ENCODE assay signal across 1 cellular context in the genomic region with DNA sequence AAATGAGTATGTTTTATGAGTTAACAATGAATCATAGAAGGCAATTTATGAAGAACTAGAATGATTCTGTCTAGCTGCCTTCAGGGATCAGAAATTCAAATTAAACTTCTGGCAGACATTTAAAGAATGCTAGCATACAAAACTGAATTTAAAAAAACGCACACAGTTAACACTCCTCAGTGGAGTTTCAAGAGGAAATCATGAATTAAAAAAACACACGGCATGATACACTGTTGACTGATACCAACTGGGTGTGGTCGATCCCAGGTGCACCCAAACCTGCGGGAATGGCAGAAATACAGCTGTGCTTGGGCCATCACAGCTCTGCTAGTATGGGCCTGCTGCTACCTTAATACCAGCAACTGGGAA.
TF ChIP-seq lines count a peak whose summit lies in the region.

No MANE protein-coding gene starts in this region.

TF ChIP-seq in GM23338, 12 proteins besides CTCF, POLR2A, EP300 and RAD21 (continued from another document):
- TF ChIP-seq, protein P1, sequence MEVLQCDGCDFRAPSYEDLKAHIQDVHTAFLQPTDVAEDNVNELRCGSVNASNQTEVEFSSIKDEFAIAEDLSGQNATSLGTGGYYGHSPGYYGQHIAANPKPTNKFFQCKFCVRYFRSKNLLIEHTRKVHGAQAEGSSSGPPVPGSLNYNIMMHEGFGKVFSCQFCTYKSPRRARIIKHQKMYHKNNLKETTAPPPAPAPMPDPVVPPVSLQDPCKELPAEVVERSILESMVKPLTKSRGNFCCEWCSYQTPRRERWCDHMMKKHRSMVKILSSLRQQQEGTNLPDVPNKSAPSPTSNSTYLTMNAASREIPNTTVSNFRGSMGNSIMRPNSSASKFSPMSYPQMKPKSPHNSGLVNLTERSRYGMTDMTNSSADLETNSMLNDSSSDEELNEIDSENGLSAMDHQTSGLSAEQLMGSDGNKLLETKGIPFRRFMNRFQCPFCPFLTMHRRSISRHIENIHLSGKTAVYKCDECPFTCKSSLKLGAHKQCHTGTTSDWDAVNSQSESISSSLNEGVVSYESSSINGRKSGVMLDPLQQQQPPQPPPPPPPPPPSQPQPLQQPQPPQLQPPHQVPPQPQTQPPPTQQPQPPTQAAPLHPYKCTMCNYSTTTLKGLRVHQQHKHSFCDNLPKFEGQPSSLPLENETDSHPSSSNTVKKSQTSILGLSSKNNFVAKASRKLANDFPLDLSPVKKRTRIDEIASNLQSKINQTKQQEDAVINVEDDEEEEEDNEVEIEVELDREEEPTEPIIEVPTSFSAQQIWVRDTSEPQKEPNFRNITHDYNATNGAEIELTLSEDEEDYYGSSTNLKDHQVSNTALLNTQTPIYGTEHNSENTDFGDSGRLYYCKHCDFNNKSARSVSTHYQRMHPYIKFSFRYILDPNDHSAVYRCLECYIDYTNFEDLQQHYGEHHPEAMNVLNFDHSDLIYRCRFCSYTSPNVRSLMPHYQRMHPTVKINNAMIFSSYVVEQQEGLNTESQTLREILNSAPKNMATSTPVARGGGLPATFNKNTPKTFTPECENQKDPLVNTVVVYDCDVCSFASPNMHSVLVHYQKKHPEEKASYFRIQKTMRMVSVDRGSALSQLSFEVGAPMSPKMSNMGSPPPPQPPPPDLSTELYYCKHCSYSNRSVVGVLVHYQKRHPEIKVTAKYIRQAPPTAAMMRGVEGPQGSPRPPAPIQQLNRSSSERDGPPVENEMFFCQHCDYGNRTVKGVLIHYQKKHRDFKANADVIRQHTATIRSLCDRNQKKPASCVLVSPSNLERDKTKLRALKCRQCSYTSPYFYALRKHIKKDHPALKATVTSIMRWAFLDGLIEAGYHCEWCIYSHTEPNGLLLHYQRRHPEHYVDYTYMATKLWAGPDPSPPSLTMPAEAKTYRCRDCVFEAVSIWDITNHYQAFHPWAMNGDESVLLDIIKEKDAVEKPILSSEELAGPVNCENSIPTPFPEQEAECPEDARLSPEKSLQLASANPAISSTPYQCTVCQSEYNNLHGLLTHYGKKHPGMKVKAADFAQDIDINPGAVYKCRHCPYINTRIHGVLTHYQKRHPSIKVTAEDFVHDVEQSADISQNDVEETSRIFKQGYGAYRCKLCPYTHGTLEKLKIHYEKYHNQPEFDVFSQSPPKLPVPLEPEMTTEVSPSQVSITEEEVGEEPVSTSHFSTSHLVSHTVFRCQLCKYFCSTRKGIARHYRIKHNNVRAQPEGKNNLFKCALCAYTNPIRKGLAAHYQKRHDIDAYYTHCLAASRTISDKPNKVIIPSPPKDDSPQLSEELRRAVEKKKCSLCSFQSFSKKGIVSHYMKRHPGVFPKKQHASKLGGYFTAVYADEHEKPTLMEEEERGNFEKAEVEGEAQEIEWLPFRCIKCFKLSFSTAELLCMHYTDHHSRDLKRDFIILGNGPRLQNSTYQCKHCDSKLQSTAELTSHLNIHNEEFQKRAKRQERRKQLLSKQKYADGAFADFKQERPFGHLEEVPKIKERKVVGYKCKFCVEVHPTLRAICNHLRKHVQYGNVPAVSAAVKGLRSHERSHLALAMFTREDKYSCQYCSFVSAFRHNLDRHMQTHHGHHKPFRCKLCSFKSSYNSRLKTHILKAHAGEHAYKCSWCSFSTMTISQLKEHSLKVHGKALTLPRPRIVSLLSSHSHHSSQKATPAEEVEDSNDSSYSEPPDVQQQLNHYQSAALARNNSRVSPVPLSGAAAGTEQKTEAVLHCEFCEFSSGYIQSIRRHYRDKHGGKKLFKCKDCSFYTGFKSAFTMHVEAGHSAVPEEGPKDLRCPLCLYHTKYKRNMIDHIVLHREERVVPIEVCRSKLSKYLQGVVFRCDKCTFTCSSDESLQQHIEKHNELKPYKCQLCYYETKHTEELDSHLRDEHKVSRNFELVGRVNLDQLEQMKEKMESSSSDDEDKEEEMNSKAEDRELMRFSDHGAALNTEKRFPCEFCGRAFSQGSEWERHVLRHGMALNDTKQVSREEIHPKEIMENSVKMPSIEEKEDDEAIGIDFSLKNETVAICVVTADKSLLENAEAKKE (CRISPR knock-in tag; IDR thresholded peaks at IDR 0.05): no peak
- TF ChIP-seq ZNF331 (CRISPR knock-in tag; IDR thresholded peaks at IDR 0.05; ENCODE audit: low read depth) (no peak), EZH2phosphoT487 (IDR thresholded peaks at IDR 0.05; ENCODE audit: unreplicated experiment) (no peak), STAT1 (IDR thresholded peaks at IDR 0.05; ENCODE audit: unreplicated experiment) (no peak), CREB1 (CRISPR knock-in tag; IDR thresholded peaks at IDR 0.05; ENCODE audit: low read depth) (no peak), NANOG (IDR thresholded peaks at IDR 0.05; ENCODE audit: borderline replicate concordance) (no peak)
- TF ChIP-seq, protein P2, sequence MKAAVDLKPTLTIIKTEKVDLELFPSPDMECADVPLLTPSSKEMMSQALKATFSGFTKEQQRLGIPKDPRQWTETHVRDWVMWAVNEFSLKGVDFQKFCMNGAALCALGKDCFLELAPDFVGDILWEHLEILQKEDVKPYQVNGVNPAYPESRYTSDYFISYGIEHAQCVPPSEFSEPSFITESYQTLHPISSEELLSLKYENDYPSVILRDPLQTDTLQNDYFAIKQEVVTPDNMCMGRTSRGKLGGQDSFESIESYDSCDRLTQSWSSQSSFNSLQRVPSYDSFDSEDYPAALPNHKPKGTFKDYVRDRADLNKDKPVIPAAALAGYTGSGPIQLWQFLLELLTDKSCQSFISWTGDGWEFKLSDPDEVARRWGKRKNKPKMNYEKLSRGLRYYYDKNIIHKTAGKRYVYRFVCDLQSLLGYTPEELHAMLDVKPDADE (IDR thresholded peaks at IDR 0.05): no peak
